ENCODE assay signal across 9 cellular contexts in the genomic region with DNA sequence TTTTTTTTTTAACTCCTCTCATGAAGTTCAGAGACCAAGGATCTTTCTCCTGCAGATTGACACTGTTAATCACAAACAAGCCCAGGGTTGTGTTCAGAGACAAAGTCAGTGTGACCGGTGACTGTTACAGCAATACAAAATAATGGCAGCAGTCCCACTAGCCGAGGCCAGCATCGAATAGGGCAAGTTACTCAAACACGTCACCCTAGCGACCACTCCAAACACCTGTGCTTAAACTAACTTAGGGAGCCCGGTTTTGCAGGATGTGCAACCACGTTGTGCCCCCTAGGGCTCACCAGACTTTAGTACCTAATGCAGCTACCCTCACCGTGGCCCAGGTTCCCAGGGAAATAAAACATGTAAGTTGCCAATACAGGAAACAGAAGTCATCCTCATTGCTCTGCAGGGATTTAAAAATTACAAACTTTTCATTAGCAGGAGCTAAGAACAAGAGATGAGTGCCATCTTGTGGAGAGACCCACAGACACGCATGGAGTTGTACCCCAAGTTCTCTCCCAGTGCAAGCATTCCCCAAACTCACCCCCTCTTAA. TPM values are rescaled to one million over a fixed set of nuclear protein-coding genes. Genes with fewer than 3 reads are reported as not detected.
A peak's percentile ranks its signal among the peaks of the same experiment; 100 is the strongest.
DNase-seq lines count a peak whose midpoint lies in the region; ATAC-seq and TF ChIP-seq lines count a peak whose summit lies in the region.
"Had no signal": no experiment of that assay in that cellular context is flagged by ENCODE, and none has a peak within 500 bp of the region (broad histone marks: within the 10 kb centered on the region; RNA-seq: fewer than 3 reads in every experiment).

No MANE protein-coding gene starts in this region.

- no peaks in the 10 kb centered on the region for H3K4me1 ChIP-seq in spleen

- TF ChIP-seq CTCF in GM12875 (IDR thresholded peaks at IDR 0.05; ENCODE audit: borderline replicate concordance, insufficient read depth, low read depth, low read length): peak; percentile 21; the same call in 1 of the 2 replicates
- TF ChIP-seq CTCF in WI38 (IDR thresholded peaks at IDR 0.05; ENCODE audit: low read depth, low read length): peak; percentile 22; the same call in 1 of the 2 replicates
- peak in 8 of 11 experiments; percentile 29 to 64 (median 48) for TF ChIP-seq CTCF in spleen (IDR thresholded peaks at IDR 0.05 in 8 of 11, conservative IDR thresholded peaks at IDR 0.05 in 3 of 11)

- ATAC-seq in left cardiac atrium: peak; percentile 21 to 35
- ATAC-seq in HG03280 (IDR thresholded peaks at IDR 0.05; ENCODE audit: unreplicated experiment): no peak

- no peaks in the 10 kb centered on the region for H3K36me3 ChIP-seq in spleen

- no peak for DNase-seq in left cardiac atrium
- no peak for DNase-seq in spleen
- no peak for DNase-seq in NCI-H1048 (lab: John Stamatoyannopoulos, UW)
- no peak for DNase-seq in central memory CD4-positive, alpha-beta T cell
- DNase-seq in effector CD4-positive, alpha-beta T cell: no peak
- DNase-seq: NCI-H2171 treated with DMSO at 0.1 percent for 48 hours had no signal

- no peak overlapping the region for H3K27ac ChIP-seq in spleen

- TF ChIP-seq POLR2A in spleen (IDR thresholded peaks at IDR 0.05): no peak

- H3K27me3 ChIP-seq in spleen (replicated peaks in 1 of 7): no peaks in the 10 kb centered on the region

- 64 to 79% (median 67%) methylated on average over 9 of the region's 9 CpGs for WGBS in spleen, 5 donors

- H3K9me3 ChIP-seq in spleen: no peaks in the 10 kb centered on the region

- intact Hi-C loops in left cardiac atrium (cut with DNase I): loop anchor here (2.0 to 5.0 kb wide), 2 partner anchors 140 to 144 kb away; no protein-coding TSS in a partner anchor
- intact Hi-C loops in spleen (cut with DNase I; ENCODE audit: low total_unique reads): loop anchor here (10.0 kb wide), 1 partner anchor 142 kb away; no protein-coding TSS in a partner anchor

- H3K4me3 ChIP-seq in GM12875 (ENCODE audit: low read depth, low read length) (no peak overlapping the region), WI38 (ENCODE audit: low read depth, low read length) (no peak overlapping the region), spleen (no peak overlapping the region)

RNA-seq across cellular contexts. Expression of gene FAM50B, which starts 38.1 kb away (rescaled TPM):
- 10 to 100 TPM; 13.4 to 18.8 TPM for total RNA-seq in left cardiac atrium
- total RNA-seq in spleen: 10 to 100 TPM in 2 of 7 donors, 1 to 10 TPM in 5; 7.3 to 11.8 (median 8.4) TPM
- polyA plus RNA-seq in spleen: 10 to 100 TPM in 2 of 3 donors, 1 to 10 TPM in 1; 6.6 to 13.3 (median 11.7) TPM
